Comparison of ENCODE assay signal across 24 cellular contexts in genomic region chr2:51693640-51694039, GRCh38.
"Had no signal": no experiment of that assay in that cellular context is flagged by ENCODE, and none has a peak within 500 bp of the region (broad histone marks: within the 10 kb centered on the region; RNA-seq: fewer than 3 reads in every experiment).

No MANE protein-coding gene starts in this region.

- H3K9me3 ChIP-seq: left lung, lower lobe of right lung, pancreas, prostate gland, suprapubic skin, thoracic aorta, tibial artery, upper lobe of right lung had no signal

- H3K4me1 ChIP-seq: left lung, lower lobe of right lung, prostate gland, suprapubic skin, tibial artery, upper lobe of right lung had no signal

- H3K36me3 ChIP-seq: left lung, lower lobe of right lung, pancreas, prostate gland, suprapubic skin, thoracic aorta, tibial artery, upper lobe of right lung had no signal

- H3K4me3 ChIP-seq: left lung, lower lobe of right lung, pancreas, prostate gland, skin epidermis, suprapubic skin, thoracic aorta, tibial artery, upper lobe of right lung had no signal

- H3K27me3 ChIP-seq: left lung, pancreas, suprapubic skin, tibial artery, upper lobe of right lung had no signal

- DNase-seq: kidney; left colon; left lung; lower lobe of right lung; mammary epithelial cell; mesenchymal stem cell; naive thymus-derived CD8-positive, alpha-beta T cell; nucleus accumbens; pancreas; posterior cingulate gyrus; retina; right cardiac atrium; stimulated activated CD4-positive, alpha-beta T cell treated with anti-CD3 and anti-CD28 coated beads, Interleukin-12 subunit alpha, Interleukin-12 subunit beta, amount 100 ng/mL, for 4 hours; stimulated activated CD4-positive, alpha-beta T cell treated with anti-CD3 and anti-CD28 coated beads, Interleukin-15, amount 100 ng/mL, for 24 hours; stimulated activated CD4-positive, alpha-beta T cell treated with anti-CD3 and anti-CD28 coated beads, Interleukin-2, amount 100 ng/mL, for 24 hours; stimulated activated CD4-positive, alpha-beta T cell treated with anti-CD3 and anti-CD28 coated beads, Interleukin-4, amount 100 ng/mL, for 1 hour; stimulated activated naive B cell treated with anti-CD40 and anti-IgM and Interleukin-4, amounts not matched to agents 10 μg/mL and 1 μg/mL and 100 μg/mL, for 72 hours; tibial artery; trophoblast cell; upper lobe of right lung had no signal

- H3K27ac ChIP-seq: left lung, lower lobe of right lung, pancreas, prostate gland, skin epidermis, suprapubic skin, thoracic aorta, tibial artery, upper lobe of right lung had no signal
